ENCODE assay signal across 8 cellular contexts in genomic region chr1:167720965-167721616, GRCh38. TPM values are rescaled to one million over a fixed set of nuclear protein-coding genes. Genes with fewer than 3 reads are reported as not detected.
DNase-seq lines count a peak whose midpoint lies in the region; ATAC-seq and TF ChIP-seq lines count a peak whose summit lies in the region.

No MANE protein-coding gene starts in this region.

- no peak for TF ChIP-seq POLR2A in Peyer's patch (IDR thresholded peaks at IDR 0.05)

- H3K4me1 ChIP-seq in GM23248 (ENCODE audit: insufficient read depth), result peaks cover 39% of the 10 kb centered on the region
- H3K4me1 ChIP-seq in Peyer's patch, result peaks cover 0 to 12% (median 5%) of the 10 kb centered on the region in 4 donors

- peak overlapping the region; percentile 93 for H3K9ac ChIP-seq in GM23248

- DNase-seq in CD1c-positive myeloid dendritic cell (ENCODE audit: extremely low spot score) (peak; percentile 66), GM23248 (peak; percentile 80), Peyer's patch (peak in 2 of 3 donors; percentile 43 to 73), cerebellum (ENCODE audit: low spot score) (peak; percentile 35), kidney glomerular epithelial cell (lab: John Stamatoyannopoulos, UW) (peak; percentile 32), NCI-H1105 treated with DMSO at 0.1 percent for 48 hours (lab: John Stamatoyannopoulos, UW) (no peak)
- peak; percentile 10 for DNase-seq in stimulated activated naive CD8-positive, alpha-beta T cell treated with anti-CD3 and anti-CD28 coated beads, Interleukin-15, Interleukin-2, amounts not matched to agents 100 U/mL and 50 U/mL, for 24 hours

- peak overlapping the region; percentile 96 for H3K4me2 ChIP-seq in GM23248 (ENCODE audit: unreplicated experiment)

- no peaks in the 10 kb centered on the region for H3K36me3 ChIP-seq in GM23248 (ENCODE audit: low read depth)
- no peaks in the 10 kb centered on the region for H3K36me3 ChIP-seq in Peyer's patch

- no peaks in the 10 kb centered on the region for H3K27me3 ChIP-seq in GM23248 (replicated peaks; ENCODE audit: insufficient read depth)
- no peaks in the 10 kb centered on the region for H3K27me3 ChIP-seq in Peyer's patch

- H3K27ac ChIP-seq in GM23248, result peak overlapping the region; percentile 90
- H3K27ac ChIP-seq in Peyer's patch, result peak overlapping the region; percentile 81 to 93 (median 86)

- peaks cover 43% of the 10 kb centered on the region for H3K79me2 ChIP-seq in GM23248 (ENCODE audit: insufficient read depth)

- peaks cover 20% of the 10 kb centered on the region for H4K20me1 ChIP-seq in GM23248 (ENCODE audit: insufficient read depth)

- peak in 3 of 6 experiments; percentile 39 to 51 (median 51) for TF ChIP-seq CTCF in Peyer's patch (IDR thresholded peaks at IDR 0.05)

- no peak for ATAC-seq in stimulated activated naive CD8-positive, alpha-beta T cell treated with anti-CD3 and anti-CD28 coated beads, Interleukin-15, Interleukin-2, amounts not matched to agents 100 U/mL and 50 U/mL, for 24 hours
- ATAC-seq in HG03045 (IDR thresholded peaks at IDR 0.05; ENCODE audit: unreplicated experiment), result no peak

- H2AFZ ChIP-seq in GM23248, result peak overlapping the region; percentile 94

- in situ Hi-C loops in GM23248 (cut with MboI), result no loop called here

- WGBS in GM23248 (ENCODE audit: low coverage in 1 of 2, low lambda C conversion rate in 2 of 2, missing lambda C conversion rate in 2 of 2), 2 experiments, result 4 to 7% methylated on average over 13 of the region's 13 CpGs

- no peaks in the 10 kb centered on the region for H3K9me2 ChIP-seq in GM23248 (ENCODE audit: insufficient read depth)

- peaks cover 25% of the 10 kb centered on the region for H3F3A ChIP-seq in GM23248 (ENCODE audit: insufficient read depth)

- H3K4me3 ChIP-seq in GM23248, result peak overlapping the region; percentile 98
- peak overlapping the region; percentile 82 to 97 (median 91) for H3K4me3 ChIP-seq in Peyer's patch

- H3K9me3 ChIP-seq in GM23248 (ENCODE audit: low read depth), result no peaks in the 10 kb centered on the region
- no peaks in the 10 kb centered on the region for H3K9me3 ChIP-seq in Peyer's patch

RNA-seq across cellular contexts. Expression of gene MPZL1, which starts 0.7 kb away (rescaled TPM):
- total RNA-seq in GM23248 (2014; rRNA removed; shearing (Covaris generic)), result 144 and 189 TPM in 2 replicates
- 284 and 289 TPM in 2 replicates for polyA plus RNA-seq in GM23248 (2016; fragmentation: Nextera tagmentation; extraction: Ambion mirVana)
- 10 to 100 TPM; 23.1 to 87.7 (median 66.6) TPM for total RNA-seq in Peyer's patch
- 134 TPM for total RNA-seq in cerebellum
